Comparison of ENCODE assay signal across 13 cellular contexts in the genomic region with DNA sequence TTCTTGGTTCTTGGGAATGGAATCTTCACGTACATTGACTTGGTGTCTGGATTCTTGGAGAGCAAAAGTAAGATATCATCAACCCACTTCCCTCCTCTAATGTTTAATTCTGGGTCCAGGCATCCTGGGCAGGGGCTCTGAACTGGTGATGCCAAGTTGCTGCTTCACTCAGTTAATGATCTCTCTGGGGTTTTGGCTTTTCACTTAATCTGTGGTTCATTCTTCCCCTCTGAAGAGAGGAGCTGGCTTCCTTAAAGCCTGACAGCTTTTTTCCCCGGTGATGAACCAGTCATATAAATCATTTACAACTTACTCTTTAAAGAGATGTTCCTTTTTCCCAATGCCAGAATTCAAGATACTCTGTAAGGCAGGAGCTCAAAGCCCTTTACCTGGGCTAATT.
"Had no signal": no experiment of that assay in that cellular context is flagged by ENCODE, and none has a peak within 500 bp of the region (broad histone marks: within the 10 kb centered on the region; RNA-seq: fewer than 3 reads in every experiment).

No MANE protein-coding gene starts in this region.

- H3K27ac ChIP-seq: ascending aorta, prostate gland, right lobe of liver had no signal

- H3K4me1 ChIP-seq: prostate gland, right lobe of liver had no signal

- H3K9me3 ChIP-seq: ascending aorta, prostate gland, right lobe of liver, transverse colon had no signal

- H3K27me3 Mint-ChIP-seq: activated naive CD8-positive, alpha-beta T cell; stimulated activated memory B cell treated with anti-CD40 and anti-IgM and Interleukin-4, amounts not matched to agents 10 μg/mL and 1 μg/mL and 100 μg/mL, for 72 hours had no signal

- ATAC-seq: activated CD4-positive, CD25-positive, alpha-beta regulatory T cell treated with anti-CD3 and anti-CD28 coated beads, Interleukin-2, amount 50 U/mL, for 24 hours; esophagus mucosa; left colon; naive thymus-derived CD4-positive, alpha-beta T cell; right lobe of liver; stimulated activated memory B cell treated with anti-CD40 and anti-IgM and Interleukin-4, amounts not matched to agents 10 μg/mL and 1 μg/mL and 100 μg/mL, for 72 hours had no signal

- H3K4me3 Mint-ChIP-seq: activated naive CD8-positive, alpha-beta T cell; naive thymus-derived CD4-positive, alpha-beta T cell; stimulated activated memory B cell treated with anti-CD40 and anti-IgM and Interleukin-4, amounts not matched to agents 10 μg/mL and 1 μg/mL and 100 μg/mL, for 72 hours had no signal

- H3K27me3 ChIP-seq: ascending aorta, right lobe of liver, transverse colon had no signal

- H3K9me3 Mint-ChIP-seq: naive thymus-derived CD4-positive, alpha-beta T cell; stimulated activated memory B cell treated with anti-CD40 and anti-IgM and Interleukin-4, amounts not matched to agents 10 μg/mL and 1 μg/mL and 100 μg/mL, for 72 hours had no signal

- H3K36me3 Mint-ChIP-seq: stimulated activated memory B cell treated with anti-CD40 and anti-IgM and Interleukin-4, amounts not matched to agents 10 μg/mL and 1 μg/mL and 100 μg/mL, for 72 hours had no signal

- DNase-seq: activated T-cell treated with anti-CD3 and anti-CD28 coated beads, Interleukin-2, amount 50 U/mL, for 1 hour; left colon; naive thymus-derived CD4-positive, alpha-beta T cell; right lobe of liver; stimulated activated CD4-positive, alpha-beta T cell treated with anti-CD3 and anti-CD28 coated beads, Interleukin-1b, Interleukin-23, amount 100 ng/mL, for 48 hours; transverse colon had no signal

- H3K36me3 ChIP-seq: ascending aorta, prostate gland, right lobe of liver, transverse colon had no signal

- H3K27ac Mint-ChIP-seq: activated naive CD8-positive, alpha-beta T cell; naive thymus-derived CD4-positive, alpha-beta T cell; stimulated activated memory B cell treated with anti-CD40 and anti-IgM and Interleukin-4, amounts not matched to agents 10 μg/mL and 1 μg/mL and 100 μg/mL, for 72 hours had no signal

- H3K4me3 ChIP-seq: ascending aorta, lung, prostate gland, right lobe of liver, transverse colon had no signal

- H3K4me1 Mint-ChIP-seq: stimulated activated memory B cell treated with anti-CD40 and anti-IgM and Interleukin-4, amounts not matched to agents 10 μg/mL and 1 μg/mL and 100 μg/mL, for 72 hours had no signal
